ENCODE assay signal across 27 cellular contexts in genomic region chr5:173668245-173668800, GRCh38. TPM values are rescaled to one million over a fixed set of nuclear protein-coding genes. Genes with fewer than 3 reads are reported as not detected.
DNase-seq lines count a peak whose midpoint lies in the region; ATAC-seq and TF ChIP-seq lines count a peak whose summit lies in the region.
"Had no signal": no experiment of that assay in that cellular context is flagged by ENCODE, and none has a peak within 500 bp of the region (broad histone marks: within the 10 kb centered on the region; RNA-seq: fewer than 3 reads in every experiment).

No MANE protein-coding gene starts in this region.

- H3K27ac ChIP-seq in parathyroid adenoma (peak overlapping the region; percentile 99), PC-9 (no peak overlapping the region)
- H3K27ac ChIP-seq: 22Rv1, SJCRH30 had no signal

- H3K4me1 ChIP-seq in parathyroid adenoma (peaks cover 73% of the 10 kb centered on the region), PC-9 (replicated peaks; ENCODE audit: insufficient read depth) (peaks cover 12% of the 10 kb centered on the region)
- H3K4me1 ChIP-seq: HAP-1, SJCRH30 had no signal

- no peaks in the 10 kb centered on the region for H3K36me3 Mint-ChIP-seq in brain

- TF ChIP-seq CTCF in brain (conservative IDR thresholded peaks at IDR 0.05) = no peak
- TF ChIP-seq CTCF in parathyroid adenoma (IDR thresholded peaks at IDR 0.05) = no peak
- TF ChIP-seq CTCF in PC-9 (conservative IDR thresholded peaks at IDR 0.05) = no peak

- H3K79me2 ChIP-seq in parathyroid adenoma (no peaks in the 10 kb centered on the region), PC-9 (ENCODE audit: low read depth) (no peaks in the 10 kb centered on the region)

- ATAC-seq in left lobe of liver = no peak
- ATAC-seq: PC-3, Right ventricle myocardium inferior, SK-N-SH treated with all-trans-retinoic acid at 6 μM for 48 hours had no signal

- peak overlapping the region; percentile 61 for H2AFZ ChIP-seq in parathyroid adenoma
- no peak overlapping the region for H2AFZ ChIP-seq in PC-9

- H3K27ac Mint-ChIP-seq in brain = peak overlapping the region; percentile 19 to 95 (median 95)
- H3K27ac Mint-ChIP-seq: CD8-positive, alpha-beta memory T cell had no signal

- no peaks in the 10 kb centered on the region for H3K9me2 ChIP-seq in PC-9 (ENCODE audit: insufficient read depth)

- H4K20me1 ChIP-seq in PC-9 (ENCODE audit: insufficient read depth) = no peaks in the 10 kb centered on the region

- peaks cover 3% of the 10 kb centered on the region for H3K27me3 Mint-ChIP-seq in brain

- H3K9me3 Mint-ChIP-seq in brain = peaks cover 4 to 20% (median 13%) of the 10 kb centered on the region in 5 experiments

- H3K4me3 ChIP-seq in parathyroid adenoma (ENCODE audit: low read depth, low read length) (no peak overlapping the region), PC-9 (no peak overlapping the region)
- H3K4me3 ChIP-seq: HAP-1, SJCRH30 had no signal

- H3K9me3 ChIP-seq in parathyroid adenoma (ENCODE audit: control insufficient read depth, low read length) (no peaks in the 10 kb centered on the region), PC-9 (ENCODE audit: insufficient read depth, low read depth) (0 out of 2 replicates have a peak, but pooled peaks cover 3% of the 10 kb centered on the region)
- H3K9me3 ChIP-seq: BE2C, HAP-1 had no signal

- H3K4me3 Mint-ChIP-seq in brain = no peak overlapping the region
- H3K4me3 Mint-ChIP-seq: CD14-positive monocyte; CD8-positive, alpha-beta memory T cell had no signal

- CTCF ChIA-PET in PC-9 (lab: Charles Lee) = no interaction called here

- intact Hi-C loops in PC-9 (cut with micrococcal nuclease; ENCODE audit: unreplicated experiment) = no loop called here

- peak; percentile 8 for DNase-seq in NCI-H1105 treated with DMSO at 0.1 percent for 48 hours (lab: John Stamatoyannopoulos, UW)
- no peak for DNase-seq in NCI-H1105 (lab: John Stamatoyannopoulos, UW)
- peak; percentile 15 for DNase-seq in left lobe of liver (ENCODE audit: low spot score)
- no peak for DNase-seq in NCI-H82 treated with DMSO at 0.1 percent for 48 hours (lab: John Stamatoyannopoulos, UW; ENCODE audit: unreplicated experiment)
- DNase-seq in EL = no peak
- DNase-seq in PC-9 = no peak
- DNase-seq: BE2C; CD8-positive, alpha-beta memory T cell; DMS 273 treated with DMSO at 0.1 percent for 48 hours; DMS79; GF-D8; NCI-H1048; NCI-H1436; NCI-H187; NCI-H2171 treated with DMSO at 0.1 percent for 48 hours; NCI-H345; NCI-H524; NCI-H748 treated with DMSO at 0.1 percent for 48 hours; PC-3; SJCRH30 had no signal

- H3K36me3 ChIP-seq in parathyroid adenoma (ENCODE audit: control insufficient read depth, insufficient read depth, low read length) (no peaks in the 10 kb centered on the region), PC-9 (ENCODE audit: low read depth) (no peaks in the 10 kb centered on the region)
- H3K36me3 ChIP-seq: BE2C, HAP-1, SJCRH30 had no signal

- no peak overlapping the region for H3K9ac ChIP-seq in parathyroid adenoma

- BruUV-seq in PC-9 (replicated peaks; lab: Mats Ljungman, UMichigan) = no TSS peak

- POLR2A ChIA-PET in PC-9 (lab: Charles Lee; ENCODE audit: unreplicated experiment) = no interaction called here

- H3K27me3 ChIP-seq in parathyroid adenoma (ENCODE audit: control insufficient read depth, insufficient read depth, low read length) (no peaks in the 10 kb centered on the region), PC-9 (ENCODE audit: insufficient read depth, low read depth) (no peaks in the 10 kb centered on the region)
- H3K27me3 ChIP-seq: BE2C, SJCRH30 had no signal

- H3F3A ChIP-seq in PC-9 (ENCODE audit: insufficient read depth, low read depth) = 0 out of 2 replicates have a peak, but pooled peaks cover 4% of the 10 kb centered on the region

- H3K4me2 ChIP-seq in parathyroid adenoma (ENCODE audit: low read length) = no peak overlapping the region
- no peak overlapping the region for H3K4me2 ChIP-seq in PC-9

- peaks cover 71% of the 10 kb centered on the region for H3K4me1 Mint-ChIP-seq in brain
- H3K4me1 Mint-ChIP-seq: CD8-positive, alpha-beta memory T cell had no signal

RNA-seq across cellular contexts. Expression of gene BOD1, which starts 51.9 kb away (rescaled TPM):
- 60.0 TPM for polyA plus RNA-seq in brain (ENCODE audit: insufficient read depth, low read depth, low replicate concordance)
- total RNA-seq in left lobe of liver = 12.1 TPM
- 62.2 and 73.2 TPM in 2 replicates for total RNA-seq in PC-9 (2021)

Comparison
In these comparisons a context has a peak if more than half of its experiments do, and no peak if none do; other contexts are left out.
1. DNase-seq: peak in NCI-H1105 treated with DMSO at 0.1 percent for 48 hours (single experiment) and left lobe of liver (single experiment); none in NCI-H1105 (single experiment), NCI-H82 treated with DMSO at 0.1 percent for 48 hours (single experiment), EL (single experiment) and PC-9 (0 of 2).